Comparison of ENCODE assay signal across 20 cellular contexts in genomic region chr3:72248389-72248761, GRCh38.
DNase-seq lines count a peak whose midpoint lies in the region; TF ChIP-seq lines count a peak whose summit lies in the region.
"Had no signal": no experiment of that assay in that cellular context is flagged by ENCODE, and none has a peak within 500 bp of the region (broad histone marks: within the 10 kb centered on the region; RNA-seq: fewer than 3 reads in every experiment).

No MANE protein-coding gene starts in this region.

- H3K9me3 ChIP-seq in stomach smooth muscle (ENCODE audit: control insufficient read depth in 2 of 2, low read length in 2 of 2) (no peaks in the 10 kb centered on the region), thyroid gland (no peaks in the 10 kb centered on the region)
- H3K9me3 ChIP-seq: A549; BE2C; BLaER1 treated with 17β-estradiol and CSF1 and Interleukin-3, amounts not matched to agents 10 nM and 100 nM; Caco-2 had no signal

- no peak overlapping the region for H3K9ac ChIP-seq in stomach smooth muscle (ENCODE audit: low read length in 2 of 2)
- H3K9ac ChIP-seq: BLaER1 treated with 17β-estradiol and CSF1 and Interleukin-3, amounts not matched to agents 10 nM and 100 nM; GM23248 had no signal

- peak; percentile 70 for DNase-seq in COLO829 (ENCODE audit: low spot score)
- DNase-seq in dorsolateral prefrontal cortex, result no peak
- peak; percentile 31 for DNase-seq in medulla oblongata (ENCODE audit: extremely low spot score)
- no peak for DNase-seq in activated CD4-positive, alpha-beta T cell treated with anti-CD3 and anti-CD28 coated beads for 48 hours
- DNase-seq in LoVo (ENCODE audit: low spot score), result no peak
- no peak for DNase-seq in thyroid gland
- DNase-seq: 8988T; ACHN; AML-193; BE2C; Caco-2; CD4-positive, alpha-beta memory T cell; DMS153; DND-41; GM23248; H7; HCEC 1CT had no signal

- H3K4me1 ChIP-seq in stomach smooth muscle (ENCODE audit: control insufficient read depth, insufficient read depth, low read length) (peaks cover 50% of the 10 kb centered on the region), thyroid gland (no peaks in the 10 kb centered on the region)
- H3K4me1 ChIP-seq: A549, Caco-2 had no signal

- 20 to 100% methylated on average over 1 of the region's 1 CpG for WGBS in thyroid gland, 2 donors

- H3K36me3 ChIP-seq in stomach smooth muscle (ENCODE audit: control insufficient read depth in 2 of 2, insufficient read depth in 2 of 2, low read length in 2 of 2) (no peaks in the 10 kb centered on the region), thyroid gland (no peaks in the 10 kb centered on the region)
- H3K36me3 ChIP-seq: BE2C; BLaER1 treated with 17β-estradiol and CSF1 and Interleukin-3, amounts not matched to agents 10 nM and 100 nM had no signal

- H3K27me3 ChIP-seq in dorsolateral prefrontal cortex (no peaks in the 10 kb centered on the region), stomach smooth muscle (ENCODE audit: control insufficient read depth in 1 of 2, insufficient read depth in 2 of 2, low read length in 2 of 2) (no peaks in the 10 kb centered on the region), thyroid gland (no peaks in the 10 kb centered on the region)
- H3K27me3 ChIP-seq: BE2C; BLaER1 treated with 17β-estradiol and CSF1 and Interleukin-3, amounts not matched to agents 10 nM and 100 nM had no signal

- H3K4me3 ChIP-seq in dorsolateral prefrontal cortex, result no peak overlapping the region
- H3K4me3 ChIP-seq in stomach smooth muscle (ENCODE audit: low read length in 2 of 2), result no peak overlapping the region
- H3K4me3 ChIP-seq in thyroid gland (replicated peaks in 1 of 3), result no peak overlapping the region
- H3K4me3 ChIP-seq: A549; BLaER1 treated with 17β-estradiol and CSF1 and Interleukin-3, amounts not matched to agents 10 nM and 100 nM; GM23248 had no signal

- H3K27ac ChIP-seq in dorsolateral prefrontal cortex (peak overlapping the region in 41 of 59 donors; percentile 4 to 98 (median 88)), stomach smooth muscle (ENCODE audit: low read length) (peak overlapping the region; percentile 18), thyroid gland (no peak overlapping the region)
- H3K27ac ChIP-seq: A549; BLaER1 treated with 17β-estradiol and CSF1 and Interleukin-3, amounts not matched to agents 10 nM and 100 nM; GM23248 had no signal

- no peak for TF ChIP-seq POLR2A in thyroid gland (IDR thresholded peaks at IDR 0.05)

- intact Hi-C loops in dorsolateral prefrontal cortex (cut with DNase I) (loop anchor here in 1 of 2 donors (5.0 to 10.0 kb wide), 4 partner anchors 76 to 199 kb away; partner anchors contain the start of gene RYBP), thyroid gland (cut with DNase I) (no loop called here)

- TF ChIP-seq CTCF in dorsolateral prefrontal cortex (IDR thresholded peaks at IDR 0.05 in 54 of 56, conservative IDR thresholded peaks at IDR 0.05 in 2 of 56; ENCODE audit: low read depth in 1 of 56, partially characterized antibody in 56 of 56), result no peak
- TF ChIP-seq CTCF in thyroid gland (IDR thresholded peaks at IDR 0.05), result no peak

Comparison
In these comparisons a context has a peak if more than half of its experiments do, and no peak if none do; other contexts are left out.
1. DNase-seq: peak in COLO829 (single experiment) and medulla oblongata (single experiment); none in dorsolateral prefrontal cortex (0 of 10), activated CD4-positive, alpha-beta T cell treated with anti-CD3 and anti-CD28 coated beads for 48 hours (single experiment), LoVo (single experiment) and thyroid gland (0 of 2).
2. H3K27ac ChIP-seq: peak in dorsolateral prefrontal cortex (41 of 59) and stomach smooth muscle (single experiment); none in thyroid gland (0 of 3).